ENCODE assay signal across 25 cellular contexts in the genomic region with DNA sequence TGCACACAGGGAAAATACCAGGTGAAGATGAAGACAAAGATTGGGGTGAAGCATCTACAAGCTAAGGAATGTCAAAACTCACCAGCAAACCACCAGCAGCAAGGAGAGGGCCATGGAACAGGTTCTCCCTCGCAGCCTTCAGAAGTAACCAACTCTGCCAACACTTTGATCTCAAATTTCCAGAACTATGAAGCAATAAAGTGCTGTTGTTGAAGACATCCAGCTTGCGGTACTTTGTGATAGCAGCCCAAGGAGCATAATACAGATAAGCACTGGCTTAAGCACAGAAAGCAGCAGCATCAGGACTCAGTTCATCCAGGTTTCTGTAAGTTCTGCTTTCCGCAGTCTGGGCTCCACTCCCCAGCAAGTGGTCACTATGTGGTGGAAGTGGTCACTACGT.
"Had no signal": no experiment of that assay in that cellular context is flagged by ENCODE, and none has a peak within 500 bp of the region (broad histone marks: within the 10 kb centered on the region; RNA-seq: fewer than 3 reads in every experiment).

No MANE protein-coding gene starts in this region.

- H3K9me3 Mint-ChIP-seq: memory B cell; nephron progenitor cell; stimulated activated effector memory CD8-positive, alpha-beta T cell treated with anti-CD3 and anti-CD28 coated beads, Interleukin-12 subunit alpha, Interleukin-12 subunit beta, amount 100 ng/mL, for 72 hours had no signal

- H3K4me1 ChIP-seq: prostate gland, stomach had no signal

- H3K27ac Mint-ChIP-seq: memory B cell; nephron progenitor cell; stimulated activated effector memory CD8-positive, alpha-beta T cell treated with anti-CD3 and anti-CD28 coated beads, Interleukin-12 subunit alpha, Interleukin-12 subunit beta, amount 100 ng/mL, for 72 hours had no signal

- H3K27me3 ChIP-seq: dorsolateral prefrontal cortex, esophagus muscularis mucosa, heart left ventricle, hepatocyte, right atrium auricular region, stomach, thyroid gland, vagina had no signal

- ATAC-seq: heart left ventricle; left lobe of liver; naive thymus-derived CD4-positive, alpha-beta T cell; sciatic nerve; stimulated activated effector memory CD8-positive, alpha-beta T cell treated with anti-CD3 and anti-CD28 coated beads, Interleukin-12 subunit alpha, Interleukin-12 subunit beta, amount 100 ng/mL, for 72 hours had no signal

- H3K4me3 Mint-ChIP-seq: memory B cell; naive thymus-derived CD4-positive, alpha-beta T cell; nephron progenitor cell; stimulated activated effector memory CD8-positive, alpha-beta T cell treated with anti-CD3 and anti-CD28 coated beads, Interleukin-12 subunit alpha, Interleukin-12 subunit beta, amount 100 ng/mL, for 72 hours had no signal

- H3K36me3 Mint-ChIP-seq: stimulated activated effector memory CD8-positive, alpha-beta T cell treated with anti-CD3 and anti-CD28 coated beads, Interleukin-12 subunit alpha, Interleukin-12 subunit beta, amount 100 ng/mL, for 72 hours had no signal

- H3K27ac ChIP-seq: dorsolateral prefrontal cortex, epithelial cell of prostate, esophagus muscularis mucosa, heart left ventricle, hepatocyte, prostate gland, right atrium auricular region, stomach, thyroid gland, vagina had no signal

- DNase-seq: dorsolateral prefrontal cortex; effector CD4-positive, alpha-beta T cell; heart left ventricle; kidney; midbrain; naive thymus-derived CD4-positive, alpha-beta T cell; nephron progenitor cell; nucleus accumbens; stimulated activated CD4-positive, alpha-beta T cell treated with anti-CD3 and anti-CD28 coated beads, Interleukin-2, amount 100 ng/mL, for 24 hours; stimulated activated CD4-positive, alpha-beta T cell treated with anti-CD3 and anti-CD28 coated beads, Interleukin-4, amount 100 ng/mL, for 24 hours; stimulated activated naive CD4-positive, alpha-beta T cell treated with Interleukin-2 at 50 U/mL for 16 hours; stomach; thyroid gland; trophoblast cell had no signal

- H3K4me3 ChIP-seq: dorsolateral prefrontal cortex, esophagus muscularis mucosa, heart left ventricle, hepatocyte, lung, prostate gland, right atrium auricular region, stomach, thyroid gland, vagina had no signal

- H3K9me3 ChIP-seq: esophagus muscularis mucosa, heart left ventricle, prostate gland, right atrium auricular region, stomach, thyroid gland, vagina had no signal

- H3K27me3 Mint-ChIP-seq: memory B cell; naive thymus-derived CD4-positive, alpha-beta T cell had no signal

- H3K36me3 ChIP-seq: prostate gland, right atrium auricular region, thyroid gland, vagina had no signal

- H3K4me1 Mint-ChIP-seq: memory B cell had no signal
